ENCODE assay signal across 22 cellular contexts in genomic region chr19:29393915-29394460, GRCh38.
A peak's percentile ranks its signal among the peaks of the same experiment; 100 is the strongest.
DNase-seq lines count a peak whose midpoint lies in the region; ATAC-seq and TF ChIP-seq lines count a peak whose summit lies in the region.
"Had no signal": no experiment of that assay in that cellular context is flagged by ENCODE, and none has a peak within 500 bp of the region (broad histone marks: within the 10 kb centered on the region; RNA-seq: fewer than 3 reads in every experiment).

No MANE protein-coding gene starts in this region.

- no peak overlapping the region for H3K4me2 ChIP-seq in HCT116 (ENCODE audit: low read length)
- no peak overlapping the region for H3K4me2 ChIP-seq in neural progenitor cell

- peaks cover 7% of the 10 kb centered on the region for H3K9me3 Mint-ChIP-seq in neural progenitor cell

- H3K36me3 Mint-ChIP-seq in neural progenitor cell = no peaks in the 10 kb centered on the region
- H3K36me3 Mint-ChIP-seq: activated CD4-positive, alpha-beta memory T cell treated with anti-CD3 and anti-CD28 coated beads for 36 hours had no signal

- H3K9ac ChIP-seq in HCT116 (ENCODE audit: low read length) (no peak overlapping the region), neural progenitor cell (no peak overlapping the region)

- in situ Hi-C loops in SK-MEL-5 (cut with HindIII; ENCODE audit: low pct_unique_long_range_greater_than_20kb, low sequenced_read_pairs) = no loop called here

- no peak for TF ChIP-seq POLR2A in HCT116 (IDR thresholded peaks at IDR 0.05; ENCODE audit: borderline replicate concordance, extremely low read depth, insufficient read depth, insufficient read length)
- TF ChIP-seq POLR2A in breast epithelium (IDR thresholded peaks at IDR 0.05) = no peak

- 0 out of 2 replicates have a peak, but pooled peaks have one; percentile 40 for ATAC-seq in HCT116
- no peak for ATAC-seq in HG02981 (IDR thresholded peaks at IDR 0.05; ENCODE audit: unreplicated experiment)
- ATAC-seq in GM19455 (IDR thresholded peaks at IDR 0.05; ENCODE audit: unreplicated experiment) = no peak
- ATAC-seq: heart right ventricle, lower lobe of right lung had no signal

- H3K4me1 ChIP-seq in HCT116 (ENCODE audit: control insufficient read depth in 1 of 2, insufficient read depth in 2 of 2, low read length in 2 of 2) (no peaks in the 10 kb centered on the region), neural progenitor cell (peaks cover 20% of the 10 kb centered on the region), breast epithelium (no peaks in the 10 kb centered on the region)
- H3K4me1 ChIP-seq: Caco-2, heart right ventricle, lower lobe of right lung, spleen, stomach, transverse colon had no signal

- H3K27me3 Mint-ChIP-seq in neural progenitor cell (ENCODE audit: insufficient read depth, low read depth) = peaks cover 11% of the 10 kb centered on the region

- peak in 2 of 3 experiments; percentile 16 to 17; a peak in 1 of 6 replicates for TF ChIP-seq CTCF in HCT116 (IDR thresholded peaks at IDR 0.05 in 2 of 3, conservative IDR thresholded peaks at IDR 0.05 in 1 of 3; ENCODE audit: borderline replicate concordance in 1 of 3, insufficient read depth in 1 of 3, low read depth in 2 of 3, low read length in 2 of 3)
- peak; percentile 45 for TF ChIP-seq CTCF in neural progenitor cell (IDR thresholded peaks at IDR 0.05)
- no peak for TF ChIP-seq CTCF in breast epithelium (IDR thresholded peaks at IDR 0.05)

- H3K79me2 ChIP-seq in HCT116 (ENCODE audit: insufficient read depth, low read length) (no peaks in the 10 kb centered on the region), neural progenitor cell (ENCODE audit: low read depth) (no peaks in the 10 kb centered on the region)

- H2AFZ ChIP-seq in HCT116 (ENCODE audit: low read depth, low read length, poor library complexity, severe bottlenecking) (no peak overlapping the region), neural progenitor cell (replicated peaks) (no peak overlapping the region)

- CTCF ChIA-PET in HCT116 (lab: Charles Lee) = no interaction called here

- H3K4me3 Mint-ChIP-seq in neural progenitor cell = no peak overlapping the region
- H3K4me3 Mint-ChIP-seq: activated CD4-positive, alpha-beta memory T cell treated with anti-CD3 and anti-CD28 coated beads for 36 hours had no signal

- POLR2A ChIA-PET in HCT116 (lab: Charles Lee) = no interaction called here

- intact Hi-C loops in HCT116 (cut with micrococcal nuclease) (no loop called here), breast epithelium (cut with DNase I; ENCODE audit: low total_unique reads) (no loop called here)

- peaks cover 19% of the 10 kb centered on the region for H3K27me3 ChIP-seq in HCT116 (ENCODE audit: insufficient read depth, low read length)
- no peaks in the 10 kb centered on the region for H3K27me3 ChIP-seq in neural progenitor cell
- H3K27me3 ChIP-seq in breast epithelium = peaks cover 0 to 4% of the 10 kb centered on the region in 2 donors
- H3K27me3 ChIP-seq: cardiac muscle cell, transverse colon had no signal

- H3K4me1 Mint-ChIP-seq in neural progenitor cell = peaks cover 31% of the 10 kb centered on the region

- H4K20me1 ChIP-seq in HCT116 (ENCODE audit: insufficient read depth) = no peaks in the 10 kb centered on the region
- no peaks in the 10 kb centered on the region for H4K20me1 ChIP-seq in neural progenitor cell (ENCODE audit: low read depth)

- H3K9me3 ChIP-seq in HCT116 (ENCODE audit: control insufficient read depth in 1 of 2, insufficient read depth in 1 of 2, low read depth in 1 of 2, low read length in 2 of 2) = no peaks in the 10 kb centered on the region
- H3K9me3 ChIP-seq in neural progenitor cell (ENCODE audit: low read depth) = no peaks in the 10 kb centered on the region
- H3K9me3 ChIP-seq in breast epithelium = peaks cover 12 to 13% of the 10 kb centered on the region in 2 donors
- H3K9me3 ChIP-seq: Caco-2 had no signal

- H3K36me3 ChIP-seq in HCT116 (ENCODE audit: control insufficient read depth in 1 of 2, insufficient read depth in 2 of 2, low read length in 2 of 2) (no peaks in the 10 kb centered on the region), neural progenitor cell (no peaks in the 10 kb centered on the region), breast epithelium (no peaks in the 10 kb centered on the region)
- H3K36me3 ChIP-seq: cardiac muscle cell, heart right ventricle, lower lobe of right lung, spleen, stomach, transverse colon had no signal

- no peaks in the 10 kb centered on the region for H3F3A ChIP-seq in neural progenitor cell (ENCODE audit: low read depth)

- no peak overlapping the region for H3K4me3 ChIP-seq in HCT116 (replicated peaks in 1 of 2; ENCODE audit: low read depth in 1 of 2, low read length in 2 of 2)
- H3K4me3 ChIP-seq in neural progenitor cell = no peak overlapping the region
- no peak overlapping the region for H3K4me3 ChIP-seq in breast epithelium
- H3K4me3 ChIP-seq: cardiac muscle cell, heart right ventricle, lower lobe of right lung, SK-N-MC, spleen, stomach, transverse colon had no signal

- no peaks in the 10 kb centered on the region for H3K9me2 ChIP-seq in HCT116 (ENCODE audit: insufficient read depth)

- BruUV-seq in HCT116 (replicated peaks; lab: Mats Ljungman, UMichigan) = no TSS peak

- H3K27ac Mint-ChIP-seq in neural progenitor cell = no peak overlapping the region
- H3K27ac Mint-ChIP-seq: activated CD4-positive, alpha-beta memory T cell treated with anti-CD3 and anti-CD28 coated beads for 36 hours had no signal

- RAD21 ChIA-PET in HCT116 (lab: Charles Lee; ENCODE audit: low non-redundant PET in 1 of 2, low total read pairs in 2 of 2, uncharacterized antibody in 2 of 2, unreplicated experiment in 2 of 2) = no interaction called here

- TF ChIP-seq RAD21 in HCT116 (IDR thresholded peaks at IDR 0.05; ENCODE audit: low read depth) = no peak

- no peak overlapping the region for H3K27ac ChIP-seq in HCT116 (ENCODE audit: low read depth, low read length)
- no peak overlapping the region for H3K27ac ChIP-seq in neural progenitor cell
- no peak overlapping the region for H3K27ac ChIP-seq in breast epithelium
- H3K27ac ChIP-seq: cardiac muscle cell, heart right ventricle, lower lobe of right lung, SK-N-MC, spleen, stomach, transverse colon had no signal

- no peak for DNase-seq in HCT116 (ENCODE audit: low read depth, low spot score)
- peak; percentile 78 for DNase-seq in NCI-H1694 treated with DMSO at 0.1 percent for 48 hours (lab: John Stamatoyannopoulos, UW)
- peak; percentile 24 for DNase-seq in SK-MEL-5 (ENCODE audit: low read depth, low spot score)
- DNase-seq in neural progenitor cell (ENCODE audit: low spot score) = peak; percentile 58
- DNase-seq in breast epithelium (ENCODE audit: low spot score in 2 of 2) = no peak
- DNase-seq: activated CD4-positive, alpha-beta memory T cell treated with anti-CD3 and anti-CD28 coated beads for 36 hours; activated gamma-delta T cell; activated T-cell treated with anti-CD3 and anti-CD28 coated beads for 4 hours; AML-193; Caco-2; heart right ventricle; lower lobe of right lung; NCI-H510A; spleen; stimulated activated CD4-positive, alpha-beta T cell treated with anti-CD3 and anti-CD28 coated beads, Interleukin-4, amount 100 ng/mL, for 24 hours; stomach; T-helper 2 cell; transverse colon had no signal

TF ChIP-seq in HCT116, 20 proteins besides CTCF, POLR2A, EP300 and RAD21:
- TF ChIP-seq YY1 (IDR thresholded peaks at IDR 0.05; ENCODE audit: extremely low read depth, insufficient replicate concordance, low read depth, low read length) = no peak
- TF ChIP-seq SP1 (IDR thresholded peaks at IDR 0.05; ENCODE audit: low read depth) = no peak
- TF ChIP-seq ZNF274 (IDR thresholded peaks at IDR 0.05; ENCODE audit: low read depth, low read length) = no peak
- TF ChIP-seq REST (IDR thresholded peaks at IDR 0.05; ENCODE audit: low read depth) = no peak
- TF ChIP-seq MAX (IDR thresholded peaks at IDR 0.05) = no peak
- TF ChIP-seq EZH2phosphoT487 (IDR thresholded peaks at IDR 0.05; ENCODE audit: borderline replicate concordance) = no peak
TF ChIP-seq in HCT116: peak in this region for 0.

Comparison
In these comparisons a context has a peak if more than half of its experiments do, and no peak if none do; other contexts are left out.
1. DNase-seq: peak in NCI-H1694 treated with DMSO at 0.1 percent for 48 hours (single experiment), SK-MEL-5 (single experiment) and neural progenitor cell (single experiment); none in HCT116 (single experiment) and breast epithelium (0 of 2).
2. CTCF ChIP-seq: peak in HCT116 (2 of 3) and neural progenitor cell (single experiment); none in breast epithelium (0 of 3).